ENCODE assay signal across 21 cellular contexts in genomic region chr20:1951436-1952115, GRCh38. TPM values are rescaled to one million over a fixed set of nuclear protein-coding genes. Genes with fewer than 3 reads are reported as not detected.
"Had no signal": no experiment of that assay in that cellular context is flagged by ENCODE, and none has a peak within 500 bp of the region (broad histone marks: within the 10 kb centered on the region; RNA-seq: fewer than 3 reads in every experiment).

No MANE protein-coding gene starts in this region.

- H3K36me3 ChIP-seq: gastrocnemius medialis, heart left ventricle, lower lobe of right lung, suprapubic skin had no signal

- DNase-seq: activated CD4-positive, CD25-positive, alpha-beta regulatory T cell treated with anti-CD3 and anti-CD28 coated beads, Interleukin-2, amount 50 U/mL, for 72 hours; activated naive CD4-positive, alpha-beta T cell; activated naive CD8-positive, alpha-beta T cell treated with anti-CD3 and anti-CD28 coated beads, Interleukin-2, amount 50 U/mL, for 24 hours; activated T-cell treated with anti-CD3 and anti-CD28 coated beads for 4 hours; aorta; dorsolateral prefrontal cortex; gastrocnemius medialis; heart left ventricle; left cardiac atrium; lower lobe of right lung; midbrain; stimulated activated CD4-positive, alpha-beta T cell treated with anti-CD3 and anti-CD28 coated beads, Interleukin-2, amount 100 ng/mL, for 48 hours; stimulated activated naive CD4-positive, alpha-beta T cell treated with Interleukin-2 at 50 U/mL for 16 hours had no signal

- H3K9me3 ChIP-seq: gastrocnemius medialis, heart left ventricle, lower lobe of right lung, suprapubic skin had no signal

- H3K27ac ChIP-seq: gastrocnemius medialis, lower lobe of right lung, parathyroid adenoma, suprapubic skin had no signal

- H3K9me3 Mint-ChIP-seq: activated naive CD8-positive, alpha-beta T cell treated with anti-CD3 and anti-CD28 coated beads, Interleukin-2, amount 50 U/mL, for 24 hours; endodermal cell; type B pancreatic cell had no signal

- H3K4me3 ChIP-seq: dorsolateral prefrontal cortex, gastrocnemius medialis, heart left ventricle, lower lobe of right lung, suprapubic skin had no signal

- H3K79me2 ChIP-seq: parathyroid adenoma had no signal

- ATAC-seq: activated naive CD8-positive, alpha-beta T cell treated with anti-CD3 and anti-CD28 coated beads, Interleukin-2, amount 50 U/mL, for 24 hours; gastrocnemius medialis; heart left ventricle; left cardiac atrium; lower lobe of right lung had no signal

- H3K9ac ChIP-seq: parathyroid adenoma had no signal

- H2AFZ ChIP-seq: parathyroid adenoma had no signal

- H3K36me3 Mint-ChIP-seq: type B pancreatic cell had no signal

- H3K27me3 ChIP-seq: dorsolateral prefrontal cortex, gastrocnemius medialis, suprapubic skin had no signal

- H3K4me1 ChIP-seq: parathyroid adenoma had no signal

- H3K4me3 Mint-ChIP-seq: activated naive CD8-positive, alpha-beta T cell treated with anti-CD3 and anti-CD28 coated beads, Interleukin-2, amount 50 U/mL, for 24 hours; endodermal cell; type B pancreatic cell had no signal

- H3K27ac Mint-ChIP-seq: activated naive CD8-positive, alpha-beta T cell treated with anti-CD3 and anti-CD28 coated beads, Interleukin-2, amount 50 U/mL, for 24 hours; endodermal cell; type B pancreatic cell had no signal

RNA-seq across cellular contexts. Expression of gene PDYN, which starts 42.3 kb away (rescaled TPM):
- total RNA-seq: activated CD8-positive, alpha-beta memory T cell treated with anti-CD3 and anti-CD28 coated beads for 36 hours; aorta; chondrocyte; epithelial cell of proximal tubule; gastrocnemius medialis; heart left ventricle; left cardiac atrium; lower lobe of right lung; myocyte; suprapubic skin had no signal
- polyA plus RNA-seq: aorta, heart left ventricle had no signal
